9 cellular contexts compared by ENCODE assay signal in genomic region chr6:1311400-1312192, GRCh38. TPM values are rescaled to one million over a fixed set of nuclear protein-coding genes. Genes with fewer than 3 reads are reported as not detected.
DNase-seq lines count a peak whose midpoint lies in the region; ATAC-seq, FAIRE-seq and TF ChIP-seq lines count a peak whose summit lies in the region.
"Had no signal": no experiment of that assay in that cellular context is flagged by ENCODE, and none has a peak within 500 bp of the region (broad histone marks: within the 10 kb centered on the region; RNA-seq: fewer than 3 reads in every experiment).

Gene FOXQ1, plus strand, starts transcription at chr6:1312098. Its CDS starts 607 bp downstream, at chr6:1312705.

- no peaks in the 10 kb centered on the region for H3K36me3 Mint-ChIP-seq in activated naive CD8-positive, alpha-beta T cell
- H3K36me3 Mint-ChIP-seq in immature natural killer cell: peaks cover 2 to 3% (median 3%) of the 10 kb centered on the region in 3 donors

- peaks cover 12% of the 10 kb centered on the region for H3K4me1 ChIP-seq in A549

- ATAC-seq in A549 (peak; percentile 68 to 81), left cardiac atrium (peak; percentile 60 to 65), sciatic nerve (no peak), HG03521 (IDR thresholded peaks at IDR 0.05; ENCODE audit: unreplicated experiment) (no peak)

- peak within 1 kb of the TSS; percentile 70 for H3K4me2 ChIP-seq in A549

- peak within 1 kb of the TSS; percentile 61 for H3K27ac Mint-ChIP-seq in activated naive CD8-positive, alpha-beta T cell
- no peak within 1 kb of the TSS for H3K27ac Mint-ChIP-seq in immature natural killer cell

- peak within 1 kb of the TSS; percentile 79 for H3K4me3 Mint-ChIP-seq in activated naive CD8-positive, alpha-beta T cell
- peak within 1 kb of the TSS in 2 of 5 donors; percentile 26 to 60 for H3K4me3 Mint-ChIP-seq in immature natural killer cell

- intact Hi-C loops in left cardiac atrium (cut with DNase I): no loop called here
- intact Hi-C loops in sciatic nerve (cut with DNase I): no loop called here

- TF ChIP-seq CTCF in A549 (IDR thresholded peaks at IDR 0.05): no peak

- H3K27me3 Mint-ChIP-seq in activated naive CD8-positive, alpha-beta T cell: peaks cover 40% of the 10 kb centered on the region
- peaks cover 13 to 26% (median 23%) of the 10 kb centered on the region in 3 donors for H3K27me3 Mint-ChIP-seq in immature natural killer cell (ENCODE audit: low read depth in 3 of 3)

- CTCF ChIA-PET in A549 (lab: Yijun Ruan, JAX): interaction anchor here (1.0 to 4.8 kb wide), 11 partner anchors 14 to 514 kb away, joined by 3 to 26 read pairs (median 4); no protein-coding TSS in a partner anchor

- peaks cover under 1% of the 10 kb centered on the region for H3K9me3 Mint-ChIP-seq in activated naive CD8-positive, alpha-beta T cell (ENCODE audit: low read depth)
- peaks cover 0 to 5% (median 0%) of the 10 kb centered on the region in 6 donors for H3K9me3 Mint-ChIP-seq in immature natural killer cell

- H3K36me3 ChIP-seq in H7 (replicated peaks; ENCODE audit: control insufficient read depth, insufficient read depth, low read length): no peaks in the 10 kb centered on the region

- peaks cover 27% of the 10 kb centered on the region for H3K4me1 Mint-ChIP-seq in activated naive CD8-positive, alpha-beta T cell (ENCODE audit: low read depth)
- peaks cover 19 to 24% of the 10 kb centered on the region in 2 donors for H3K4me1 Mint-ChIP-seq in immature natural killer cell

- peak in 1 of 2 experiments; percentile 27; a peak in 2 of 5 replicates for TF ChIP-seq RAD21 in A549 (conservative IDR thresholded peaks at IDR 0.05 in 1 of 2, IDR thresholded peaks at IDR 0.05 in 1 of 2)

- DNase-seq in A549 (ENCODE audit: low read depth in 1 of 2, low spot score in 1 of 2) (peak in 1 of 2 experiments; percentile 66), H7 (peak; percentile 85), left cardiac atrium (no peak), retina (peak; percentile 71), sciatic nerve (ENCODE audit: low spot score) (no peak), immature natural killer cell (no peak)

- 0% methylated on average over 9 of the region's 73 CpGs for WGBS in A549 (ENCODE audit: missing lambda C conversion rate)

- H3K27me3 ChIP-seq in H7 (ENCODE audit: control insufficient read depth, insufficient read depth, low read length): peaks cover 76% of the 10 kb centered on the region

- FAIRE-seq in A549 (lab: Jason Lieb, UNC): no peak
- FAIRE-seq: colon had no signal

- no peaks in the 10 kb centered on the region for H3K9me3 ChIP-seq in A549

- peak; percentile 66 for TF ChIP-seq POLR2A in A549 (IDR thresholded peaks at IDR 0.05; ENCODE audit: low read length)

- peak within 1 kb of the TSS; percentile 79 to 91 for H3K27ac ChIP-seq in A549

- TF ChIP-seq EP300 in A549 (IDR thresholded peaks at IDR 0.05): no peak

- peak within 1 kb of the TSS; percentile 64 for H3K4me3 ChIP-seq in A549
- H3K4me3 ChIP-seq in H7 (ENCODE audit: insufficient read depth, low read depth, low read length): peak within 1 kb of the TSS; percentile 50

- POLR2A ChIA-PET in A549 (lab: Yijun Ruan, JAX): interaction anchor here (0.7 to 3.2 kb wide), 12 partner anchors 14 to 476 kb away, joined by 3 to 26 read pairs (median 4); no protein-coding TSS in a partner anchor

TF ChIP-seq in A549, 52 proteins besides CTCF, POLR2A, EP300 and RAD21:
- TF ChIP-seq FOSB (CRISPR knock-in tag; IDR thresholded peaks at IDR 0.05) (no peak), HDAC2 (IDR thresholded peaks at IDR 0.05) (peak; percentile 49; the same call in 1 of the 2 replicates), JUN (IDR thresholded peaks at IDR 0.05) (peak in 1 of 2 experiments; percentile 70; a peak in 2 of 5 replicates)

RNA-seq across cellular contexts. Expression of gene FOXQ1, which starts in this region (rescaled TPM):
- polyA plus RNA-seq in A549 (2011; rRNA removed): 2.1 and 3.5 TPM in 2 replicates
- polyA plus RNA-seq in A549 (2012; cell fraction: cytosol; rRNA removed): 0.49 and 0.98 TPM in 2 replicates
- polyA plus RNA-seq in A549 (2012; cell fraction: nucleus; rRNA removed): 0.77 and 0.79 TPM in 2 replicates
- 3.1 to 3.6 TPM (median 3.6 TPM) in 3 replicates for polyA plus RNA-seq in A549 (2017; fragmentation: RNase III; extraction: RNeasy Plus Mini Kit Qiagen cat#74134 plus additional on column Dnase treatment)
- 1.5 and 1.8 TPM in 2 replicates for polyA minus RNA-seq in A549 (2011; rRNA and poly(A)+ RNA removed)
- total RNA-seq in H7 (2014; rRNA removed; shearing (Covaris generic)): 3.1 and 24.8 TPM in 2 replicates
- total RNA-seq in left cardiac atrium: not detected
- total RNA-seq in sciatic nerve: 1.7 TPM
- not detected for polyA plus RNA-seq in immature natural killer cell

Comparison
In these comparisons a context has a peak if more than half of its experiments do, and no peak if none do; other contexts are left out.
1. Peak in ATAC-seq in left cardiac atrium; RNA of the gene not detected or under 1 TPM.
2. ATAC-seq: peak in A549 (2 of 2); none in sciatic nerve (single experiment) and HG03521 (single experiment).
3. DNase-seq: peak in H7 (single experiment) and retina (single experiment); none in left cardiac atrium (single experiment), sciatic nerve (single experiment) and immature natural killer cell (0 of 3).